Comparison of ENCODE assay signal across 14 cellular contexts in genomic region chr4:2365913-2366210, GRCh38. TPM values are rescaled to one million over a fixed set of nuclear protein-coding genes. Genes with fewer than 3 reads are reported as not detected.
A peak's percentile ranks its signal among the peaks of the same experiment; 100 is the strongest.
DNase-seq lines count a peak whose midpoint lies in the region; ATAC-seq, FAIRE-seq and TF ChIP-seq lines count a peak whose summit lies in the region.
"Had no signal": no experiment of that assay in that cellular context is flagged by ENCODE, and none has a peak within 500 bp of the region (broad histone marks: within the 10 kb centered on the region; RNA-seq: fewer than 3 reads in every experiment).

No MANE protein-coding gene starts in this region.

- TF ChIP-seq POLR2A in adrenal gland (IDR thresholded peaks at IDR 0.05): no peak

- H4K20me1 ChIP-seq in hepatocyte (ENCODE audit: insufficient read depth, poor library complexity, severe bottlenecking): no peaks in the 10 kb centered on the region

- no peak for FAIRE-seq in kidney (lab: Jason Lieb, UNC)
- FAIRE-seq: GM18507 had no signal

- H3K9me2 ChIP-seq in hepatocyte (replicated peaks; ENCODE audit: insufficient read depth): no peaks in the 10 kb centered on the region

- H3K27me3 ChIP-seq in skeletal muscle tissue (ENCODE audit: control insufficient read depth in 3 of 3, insufficient read depth in 3 of 3, low read length in 3 of 3): peaks cover 0 to 3% (median 0%) of the 10 kb centered on the region in 3 donors
- H3K27me3 ChIP-seq in adrenal gland: no peaks in the 10 kb centered on the region
- H3K27me3 ChIP-seq in hepatocyte: no peaks in the 10 kb centered on the region
- H3K27me3 ChIP-seq: BE2C had no signal

- WGBS in adrenal gland, 4 donors: 79 to 84% (median 82%) methylated on average over 8 to 9 of the region's 9 CpGs
- 68% methylated on average over 9 of the region's 9 CpGs for WGBS in hepatocyte (ENCODE audit: low lambda C conversion rate, missing lambda C conversion rate)

- no peak overlapping the region for H2AFZ ChIP-seq in hepatocyte

- H3K9me3 ChIP-seq in kidney (ENCODE audit: control insufficient read depth in 1 of 2, low read length in 2 of 2): no peaks in the 10 kb centered on the region
- no peaks in the 10 kb centered on the region for H3K9me3 ChIP-seq in skeletal muscle tissue (ENCODE audit: control insufficient read depth in 3 of 3, low read length in 3 of 3)
- no peaks in the 10 kb centered on the region for H3K9me3 ChIP-seq in adrenal gland (replicated peaks in 1 of 3)
- H3K9me3 ChIP-seq in hepatocyte (ENCODE audit: low read depth): no peaks in the 10 kb centered on the region
- H3K9me3 ChIP-seq: BE2C had no signal

- no peak for ATAC-seq in left cardiac atrium

- peak overlapping the region; percentile 94 for H3K27ac ChIP-seq in angular gyrus (ENCODE audit: low read depth, low read length)
- no peak overlapping the region for H3K27ac ChIP-seq in kidney (ENCODE audit: low read depth in 2 of 2, low read length in 2 of 2)
- H3K27ac ChIP-seq in skeletal muscle tissue (ENCODE audit: low read depth, low read length): no peak overlapping the region
- peak overlapping the region in 1 of 5 donors; percentile 89 for H3K27ac ChIP-seq in adrenal gland
- no peak overlapping the region for H3K27ac ChIP-seq in hepatocyte

- no peaks in the 10 kb centered on the region for H3K79me2 ChIP-seq in hepatocyte

- H3K4me3 ChIP-seq in kidney (ENCODE audit: low read length in 2 of 2): no peak overlapping the region
- H3K4me3 ChIP-seq in skeletal muscle tissue (ENCODE audit: low read length in 3 of 3): no peak overlapping the region
- no peak overlapping the region for H3K4me3 ChIP-seq in adrenal gland
- H3K4me3 ChIP-seq in hepatocyte: no peak overlapping the region

- DNase-seq in D341Med (ENCODE audit: low spot score) (peak; percentile 26), kidney (peak; percentile 46), adrenal gland (no peak), hepatocyte (ENCODE audit: low spot score) (no peak), left cardiac atrium (no peak), foreskin melanocyte (no peak)
- DNase-seq: BE2C, H9, KG1, NCI-H774 had no signal

- TF ChIP-seq CTCF in kidney (IDR thresholded peaks at IDR 0.05; ENCODE audit: borderline replicate concordance, extremely low read depth, insufficient read depth) (no peak), adrenal gland (IDR thresholded peaks at IDR 0.05) (no peak), hepatocyte (IDR thresholded peaks at IDR 0.05; ENCODE audit: poor library complexity) (no peak)

- H3K4me1 ChIP-seq in kidney (ENCODE audit: control insufficient read depth in 1 of 2, insufficient read depth in 1 of 2, low read depth in 1 of 2, low read length in 2 of 2): peaks cover 17 to 21% of the 10 kb centered on the region in 2 donors
- peaks cover 28 to 38% (median 30%) of the 10 kb centered on the region in 3 donors for H3K4me1 ChIP-seq in skeletal muscle tissue (ENCODE audit: control insufficient read depth in 3 of 3, insufficient read depth in 3 of 3, low read length in 3 of 3)
- peaks cover 25 to 53% of the 10 kb centered on the region in 2 donors for H3K4me1 ChIP-seq in adrenal gland (replicated peaks in 1 of 2)
- peaks cover 21% of the 10 kb centered on the region for H3K4me1 ChIP-seq in hepatocyte (ENCODE audit: insufficient read depth)

- intact Hi-C loops in kidney (cut with DNase I): no loop called here
- intact Hi-C loops in adrenal gland (cut with DNase I): no loop called here
- intact Hi-C loops in left cardiac atrium (cut with DNase I): no loop called here

- H3K36me3 ChIP-seq in kidney (ENCODE audit: control insufficient read depth in 1 of 2, insufficient read depth in 2 of 2, low read length in 2 of 2) (no peaks in the 10 kb centered on the region), skeletal muscle tissue (ENCODE audit: control insufficient read depth in 3 of 3, insufficient read depth in 3 of 3, low read length in 3 of 3) (no peaks in the 10 kb centered on the region), adrenal gland (replicated peaks in 1 of 2) (no peaks in the 10 kb centered on the region), hepatocyte (replicated peaks; ENCODE audit: insufficient read depth, low read depth) (no peaks in the 10 kb centered on the region)
- H3K36me3 ChIP-seq: BE2C had no signal

- H3K4me2 ChIP-seq in hepatocyte: no peak overlapping the region

- H3K9ac ChIP-seq in kidney (ENCODE audit: low read length in 2 of 2): no peak overlapping the region
- peak overlapping the region in 2 of 3 donors; percentile 25 to 33 for H3K9ac ChIP-seq in skeletal muscle tissue (ENCODE audit: low read depth in 1 of 3, low read length in 3 of 3)

RNA-seq across cellular contexts. Expression of gene ZFYVE28, which starts 52.6 kb away (rescaled TPM):
- total RNA-seq in kidney: 18.9 TPM
- polyA plus RNA-seq in kidney (ENCODE audit: insufficient read depth, low read depth, low replicate concordance): 8.0 TPM
- 1.0 TPM for total RNA-seq in skeletal muscle tissue
- 10 to 100 TPM; 13.9 to 23.5 (median 16.0) TPM for total RNA-seq in adrenal gland
- polyA plus RNA-seq in adrenal gland: 10 to 100 TPM in 2 of 3 donors, 1 to 10 TPM in 1; 4.3 to 24.6 (median 20.0) TPM
- 0.60 and 2.2 TPM in 2 replicates for total RNA-seq in hepatocyte
- 3.1 and 3.4 TPM in 2 replicates for polyA plus RNA-seq in hepatocyte
- total RNA-seq in left cardiac atrium: 1 to 10 TPM; 5.2 to 7.2 TPM

RNA-seq across cellular contexts. Expression of gene CFAP99, which starts 52.9 kb away (rescaled TPM):
- total RNA-seq in kidney: 1.7 TPM
- polyA plus RNA-seq in kidney (ENCODE audit: insufficient read depth, low read depth, low replicate concordance): 1.5 TPM
- total RNA-seq in skeletal muscle tissue: not detected
- total RNA-seq in adrenal gland: 1 to 10 TPM in 7 of 8 donors, under 1 TPM in 1; 0.18 to 5.0 (median 3.0) TPM
- polyA plus RNA-seq in adrenal gland: 1 to 10 TPM; 2.1 to 3.8 (median 3.3) TPM
- total RNA-seq in hepatocyte: 0.04 TPM in 1 of 2 replicates, not detected in the other
- polyA plus RNA-seq in hepatocyte: 0.09 TPM in 1 of 2 replicates, not detected in the other
- not detected for total RNA-seq in left cardiac atrium
- total RNA-seq: NCI-H460 had no signal

Comparison
In these comparisons a context has a peak if more than half of its experiments do, and no peak if none do; other contexts are left out.
1. DNase-seq: peak in D341Med (single experiment) and kidney (single experiment); none in adrenal gland (0 of 7), hepatocyte (single experiment), left cardiac atrium (single experiment) and foreskin melanocyte (single experiment).
2. H3K9ac ChIP-seq: peak in skeletal muscle tissue (2 of 3); none in kidney (0 of 2).